Comparison of ENCODE assay signal across 19 cellular contexts in genomic region chr1:172720325-172720724, GRCh38.
DNase-seq lines count a peak whose midpoint lies in the region; ATAC-seq and TF ChIP-seq lines count a peak whose summit lies in the region.
"Had no signal": no experiment of that assay in that cellular context is flagged by ENCODE, and none has a peak within 500 bp of the region (broad histone marks: within the 10 kb centered on the region; RNA-seq: fewer than 3 reads in every experiment).

No MANE protein-coding gene starts in this region.

- peaks cover 42% of the 10 kb centered on the region for H3K4me1 Mint-ChIP-seq in activated naive CD8-positive, alpha-beta T cell treated with anti-CD3 and anti-CD28 coated beads for 36 hours

- no peaks in the 10 kb centered on the region for H3K36me3 Mint-ChIP-seq in activated naive CD8-positive, alpha-beta T cell treated with anti-CD3 and anti-CD28 coated beads for 36 hours
- H3K36me3 Mint-ChIP-seq: CD8-positive, alpha-beta T cell had no signal

- no peaks in the 10 kb centered on the region for H3K27me3 ChIP-seq in RWPE2 (ENCODE audit: insufficient read depth, poor library complexity, severe bottlenecking)
- H3K27me3 ChIP-seq: BLaER1 treated with 17β-estradiol and CSF1 and Interleukin-3, amounts not matched to agents 10 nM and 100 nM; Peyer's patch; SJSA1 had no signal

- H3K4me3 Mint-ChIP-seq in activated naive CD8-positive, alpha-beta T cell treated with anti-CD3 and anti-CD28 coated beads for 36 hours, result no peak overlapping the region
- H3K4me3 Mint-ChIP-seq: CD8-positive, alpha-beta T cell had no signal

- H3K27me3 Mint-ChIP-seq in activated naive CD8-positive, alpha-beta T cell treated with anti-CD3 and anti-CD28 coated beads for 36 hours, result peaks cover 12% of the 10 kb centered on the region

- no peaks in the 10 kb centered on the region for H3K9me3 Mint-ChIP-seq in activated naive CD8-positive, alpha-beta T cell treated with anti-CD3 and anti-CD28 coated beads for 36 hours
- H3K9me3 Mint-ChIP-seq: CD8-positive, alpha-beta T cell had no signal

- H3K27ac Mint-ChIP-seq in activated naive CD8-positive, alpha-beta T cell treated with anti-CD3 and anti-CD28 coated beads for 36 hours, result no peak overlapping the region
- H3K27ac Mint-ChIP-seq: CD8-positive, alpha-beta T cell had no signal

- peak overlapping the region; percentile 71 for H3K27ac ChIP-seq in RWPE2 (ENCODE audit: poor library complexity, severe bottlenecking)
- H3K27ac ChIP-seq: 22Rv1; BLaER1 treated with 17β-estradiol and CSF1 and Interleukin-3, amounts not matched to agents 10 nM and 100 nM; Peyer's patch; SJSA1 had no signal

- no peak for ATAC-seq in RWPE2 (ENCODE audit: low read depth)

- TF ChIP-seq CTCF in RWPE2 (IDR thresholded peaks at IDR 0.05; ENCODE audit: poor library complexity, severe bottlenecking), result no peak

- H3K9me3 ChIP-seq in RWPE2 (ENCODE audit: severe bottlenecking), result no peaks in the 10 kb centered on the region
- H3K9me3 ChIP-seq: BLaER1 treated with 17β-estradiol and CSF1 and Interleukin-3, amounts not matched to agents 10 nM and 100 nM; Peyer's patch; SJSA1 had no signal

- DNase-seq in NCI-H146 (lab: John Stamatoyannopoulos, UW), result peak; percentile 25
- no peak for DNase-seq in NCI-H146 treated with DMSO at 0.1 percent for 48 hours (lab: John Stamatoyannopoulos, UW; ENCODE audit: unreplicated experiment)
- DNase-seq in RWPE2 (ENCODE audit: low spot score), result no peak
- DNase-seq in islet precursor cell, result peak; percentile 72
- no peak for DNase-seq in cerebellar nuclear complex (lab: John Stamatoyannopoulos, UW)
- no peak for DNase-seq in UCSD-AML1 (lab: John Stamatoyannopoulos, UW; ENCODE audit: unreplicated experiment)
- DNase-seq in GM19238 (ENCODE audit: insufficient read length, low spot score), result no peak
- DNase-seq in activated naive CD8-positive, alpha-beta T cell treated with anti-CD3 and anti-CD28 coated beads for 36 hours, result no peak
- DNase-seq: CD8-positive, alpha-beta T cell; GF-D8; NCI-H1417 treated with DMSO at 0.1 percent for 48 hours; NCI-H1930; NCI-H226; NCI-H748 treated with DMSO at 0.1 percent for 48 hours; NK-92 treated with Interleukin-12 subunit alpha and Interleukin-12 subunit beta, amount 100 ng/mL, for 24 hours; Peyer's patch had no signal

- H3K4me3 ChIP-seq in RWPE2 (ENCODE audit: severe bottlenecking), result no peak overlapping the region
- H3K4me3 ChIP-seq: BLaER1 treated with 17β-estradiol and CSF1 and Interleukin-3, amounts not matched to agents 10 nM and 100 nM; Peyer's patch; SJSA1 had no signal

- H3K4me1 ChIP-seq in RWPE2 (ENCODE audit: insufficient read depth, poor library complexity, severe bottlenecking), result peaks cover 30% of the 10 kb centered on the region
- H3K4me1 ChIP-seq: Peyer's patch had no signal

- H3K36me3 ChIP-seq in RWPE2 (ENCODE audit: low read depth), result no peaks in the 10 kb centered on the region
- H3K36me3 ChIP-seq: BLaER1 treated with 17β-estradiol and CSF1 and Interleukin-3, amounts not matched to agents 10 nM and 100 nM; Peyer's patch; SJSA1 had no signal

Comparison
In these comparisons a context has a peak if more than half of its experiments do, and no peak if none do; other contexts are left out.
1. DNase-seq: peak in NCI-H146 (single experiment) and islet precursor cell (single experiment); none in NCI-H146 treated with DMSO at 0.1 percent for 48 hours (single experiment), RWPE2 (single experiment), cerebellar nuclear complex (0 of 2), UCSD-AML1 (single experiment), GM19238 (single experiment) and activated naive CD8-positive, alpha-beta T cell treated with anti-CD3 and anti-CD28 coated beads for 36 hours (single experiment).